1 cellular context compared by ENCODE assay signal in genomic region chr1:172431721-172432192, GRCh38.
TF ChIP-seq lines count a peak whose summit lies in the region.

No MANE protein-coding gene starts in this region.

TF ChIP-seq in HepG2, 621 proteins besides CTCF, POLR2A, EP300 and RAD21 (continued from another document and continues in another):
- no peak for TF ChIP-seq KIAA2018 (CRISPR knock-in tag; IDR thresholded peaks at IDR 0.05; ENCODE audit: borderline replicate concordance)
- TF ChIP-seq PRPF4 (IDR thresholded peaks at IDR 0.05; ENCODE audit: low read depth, low read length, poor library complexity, severe bottlenecking) = no peak
- TF ChIP-seq ZNF770 (CRISPR knock-in tag; IDR thresholded peaks at IDR 0.05) = peak; percentile 71; the same call in 1 of the 2 replicates
- TF ChIP-seq TP53 (CRISPR knock-in tag; conservative IDR thresholded peaks at IDR 0.05) = no peak
- no peak for TF ChIP-seq TAF15 (IDR thresholded peaks at IDR 0.05; ENCODE audit: low read depth, low read length, poor library complexity, severe bottlenecking)
- TF ChIP-seq ZNF761 (CRISPR knock-in tag; conservative IDR thresholded peaks at IDR 0.05) = no peak
- no peak for TF ChIP-seq ZNF512 (CRISPR knock-in tag; IDR thresholded peaks at IDR 0.05)
- TF ChIP-seq ZEB1 (IDR thresholded peaks at IDR 0.05; ENCODE audit: insufficient replicate concordance, low read depth) = peak; percentile 66
- TF ChIP-seq BRCA1 (CRISPR knock-in tag; IDR thresholded peaks at IDR 0.05) = no peak
- TF ChIP-seq ZNF704 (CRISPR knock-in tag; IDR thresholded peaks at IDR 0.05; ENCODE audit: borderline replicate concordance) = no peak
- TF ChIP-seq ZNF33B (CRISPR knock-in tag; IDR thresholded peaks at IDR 0.05) = no peak
- no peak for TF ChIP-seq XBP1 (CRISPR knock-in tag; IDR thresholded peaks at IDR 0.05)
- TF ChIP-seq ZFY (CRISPR knock-in tag; IDR thresholded peaks at IDR 0.05) = peak; percentile 45; the same call in 1 of the 2 replicates
- no peak for TF ChIP-seq ZNF142 (CRISPR knock-in tag; IDR thresholded peaks at IDR 0.05)
- TF ChIP-seq ZNF577 (CRISPR knock-in tag; IDR thresholded peaks at IDR 0.05; ENCODE audit: borderline replicate concordance, low read depth) = no peak
- TF ChIP-seq IRF2 (CRISPR knock-in tag; IDR thresholded peaks at IDR 0.05) = no peak
- TF ChIP-seq ZNF335 (CRISPR knock-in tag; IDR thresholded peaks at IDR 0.05) = no peak
- TF ChIP-seq FOXA1 (IDR thresholded peaks at IDR 0.05) = no peak
- TF ChIP-seq FOXA1 (CRISPR knock-in tag; IDR thresholded peaks at IDR 0.05) = peak; percentile 70; the same call in 1 of the 2 replicates
- no peak for TF ChIP-seq REPIN1 (CRISPR knock-in tag; IDR thresholded peaks at IDR 0.05; ENCODE audit: borderline replicate concordance, low read depth)
- no peak for TF ChIP-seq MYPOP (CRISPR knock-in tag; IDR thresholded peaks at IDR 0.05)
- TF ChIP-seq CHCHD3 (CRISPR knock-in tag; IDR thresholded peaks at IDR 0.05) = no peak
- no peak for TF ChIP-seq MAFF (IDR thresholded peaks at IDR 0.05; ENCODE audit: low read depth, low read length)
- TF ChIP-seq ZNF513 (CRISPR knock-in tag; conservative IDR thresholded peaks at IDR 0.05) = no peak
- TF ChIP-seq SP2 (CRISPR knock-in tag; IDR thresholded peaks at IDR 0.05) = no peak
- no peak for TF ChIP-seq KDM6A (CRISPR knock-in tag; IDR thresholded peaks at IDR 0.05; ENCODE audit: low read depth)
- no peak for TF ChIP-seq ZNF512B (CRISPR knock-in tag; IDR thresholded peaks at IDR 0.05; ENCODE audit: borderline replicate concordance)
- TF ChIP-seq KAT8 (CRISPR knock-in tag; IDR thresholded peaks at IDR 0.05) = no peak
- TF ChIP-seq TEAD2 (CRISPR knock-in tag; IDR thresholded peaks at IDR 0.05) = no peak
- no peak for TF ChIP-seq SIN3B (IDR thresholded peaks at IDR 0.05; ENCODE audit: low read length)
- TF ChIP-seq ZNF883 (CRISPR knock-in tag; IDR thresholded peaks at IDR 0.05; ENCODE audit: not compliant biosample characterization) = no peak
- TF ChIP-seq NCOA2 (CRISPR knock-in tag; IDR thresholded peaks at IDR 0.05) = no peak
- TF ChIP-seq BRD4 (CRISPR knock-in tag; IDR thresholded peaks at IDR 0.05) = no peak
- no peak for TF ChIP-seq HHEX (CRISPR knock-in tag; IDR thresholded peaks at IDR 0.05)
- no peak for TF ChIP-seq DR1 (CRISPR knock-in tag; IDR thresholded peaks at IDR 0.05)
- TF ChIP-seq ZNF264 (CRISPR knock-in tag; IDR thresholded peaks at IDR 0.05) = no peak
